ENCODE assay signal across 8 cellular contexts in the genomic region with DNA sequence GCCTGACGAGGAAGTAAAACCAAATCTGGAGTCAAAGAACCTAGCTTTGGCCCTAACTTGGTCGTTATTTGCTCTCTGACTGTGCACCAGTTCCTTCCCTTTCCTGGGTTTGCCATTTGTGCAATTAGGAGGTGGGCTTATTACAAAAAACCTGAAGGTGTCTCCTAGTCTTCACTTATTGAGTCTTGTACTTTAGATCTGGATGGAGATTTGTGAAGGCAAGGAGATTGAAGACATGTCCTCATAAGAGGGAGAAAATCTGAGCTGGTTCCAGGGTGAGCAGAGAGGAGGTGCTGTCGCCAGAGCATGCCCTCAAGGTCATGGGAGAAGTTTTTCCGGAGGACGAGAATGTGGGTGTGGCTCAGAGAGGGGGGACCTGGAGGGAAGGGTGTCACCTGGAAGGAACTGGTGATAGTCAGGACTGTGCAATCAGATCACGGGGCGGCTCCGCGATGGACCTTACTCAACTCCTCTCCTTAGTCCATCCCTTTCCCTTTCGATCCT. TPM values are rescaled to one million over a fixed set of nuclear protein-coding genes. Genes with fewer than 3 reads are reported as not detected.
DNase-seq lines count a peak whose midpoint lies in the region; ATAC-seq, FAIRE-seq and TF ChIP-seq lines count a peak whose summit lies in the region.

No MANE protein-coding gene starts in this region.

- H3K4me1 Mint-ChIP-seq in effector memory CD8-positive, alpha-beta T cell (ENCODE audit: low read depth in 2 of 2) = peaks cover 34 to 50% of the 10 kb centered on the region in 2 donors

- DNase-seq in GM06990 (ENCODE audit: extremely low read depth, insufficient read length) (no peak), MV-4-11 (lab: John Stamatoyannopoulos, UW) (peak; percentile 61), pancreas (no peak), KG1 (lab: John Stamatoyannopoulos, UW) (no peak), NK-92 (lab: John Stamatoyannopoulos, UW; ENCODE audit: unreplicated experiment) (no peak), HTR-8/SVneo (ENCODE audit: insufficient read length, low spot score) (no peak), cerebellar cortex (ENCODE audit: low spot score) (no peak)
- DNase-seq in effector memory CD8-positive, alpha-beta T cell = no peak

- peaks cover 0 to 17% (median 6%) of the 10 kb centered on the region in 3 donors for H3K4me1 ChIP-seq in pancreas

- intact Hi-C loops in pancreas (cut with DNase I) = loop anchor here in 2 of 3 donors (2.0 to 10.0 kb wide), 2 partner anchors 79 to 81 kb away; partner anchors contain the start of genes GSS (in 1 of the 2) and MYH7B (in 1 of the 2)

- peak overlapping the region; percentile 79 to 89 for H3K4me3 Mint-ChIP-seq in effector memory CD8-positive, alpha-beta T cell

- H3K27me3 ChIP-seq in GM06990 (replicated peaks; ENCODE audit: control insufficient read depth, insufficient read depth, low read length) (no peaks in the 10 kb centered on the region; the same call in 1 of the 2 replicates), pancreas (no peaks in the 10 kb centered on the region)

- TF ChIP-seq CTCF in GM06990 (IDR thresholded peaks at IDR 0.05; ENCODE audit: insufficient read depth, low read length, poor library complexity, severe bottlenecking) (peak; percentile 12), pancreas (IDR thresholded peaks at IDR 0.05) (no peak)

- H3K9me3 Mint-ChIP-seq in effector memory CD8-positive, alpha-beta T cell = no peaks in the 10 kb centered on the region

- H3K4me3 ChIP-seq in GM06990 (replicated peaks; ENCODE audit: low read depth, low read length) (peak overlapping the region; percentile 74), pancreas (peak overlapping the region in 2 of 4 donors; percentile 75 to 83)

- ATAC-seq in effector memory CD8-positive, alpha-beta T cell (replicated peaks) = no peak
- ATAC-seq in pancreas = peak in 2 of 4 donors; percentile 17 to 49

- H3K36me3 ChIP-seq in GM06990 (ENCODE audit: control insufficient read depth, insufficient read depth, low read length) (no peaks in the 10 kb centered on the region), pancreas (no peaks in the 10 kb centered on the region)

- no peak for FAIRE-seq in pancreas (lab: Jason Lieb, UNC)
- no peak for FAIRE-seq in HTR-8/SVneo (lab: Jason Lieb, UNC)

- WGBS in pancreas, 2 donors = 5% methylated on average over 10 of the region's 10 CpGs

- peak overlapping the region; percentile 22 to 82 (median 59) for H3K27ac ChIP-seq in pancreas

- peaks cover 4% of the 10 kb centered on the region for H3K36me3 Mint-ChIP-seq in effector memory CD8-positive, alpha-beta T cell (ENCODE audit: insufficient read depth)

- H3K9me3 ChIP-seq in pancreas = no peaks in the 10 kb centered on the region

- H3K27me3 Mint-ChIP-seq in effector memory CD8-positive, alpha-beta T cell = no peaks in the 10 kb centered on the region

- H3K27ac Mint-ChIP-seq in effector memory CD8-positive, alpha-beta T cell = peak overlapping the region; percentile 39 to 85

RNA-seq across cellular contexts. Expression of gene ACSS2, which starts 0.7 kb away (rescaled TPM):
- 10 to 100 TPM; 12.2 to 24.3 (median 19.4) TPM for total RNA-seq in pancreas
- 10 to 100 TPM; 29.8 to 42.5 TPM for polyA plus RNA-seq in pancreas

RNA-seq across cellular contexts. Expression of gene GGT7, which starts 3.1 kb away (rescaled TPM):
- total RNA-seq in pancreas = 10 to 100 TPM; 12.1 to 23.7 (median 13.9) TPM
- polyA plus RNA-seq in pancreas = 10 to 100 TPM; 24.1 to 30.3 TPM

RNA-seq across cellular contexts. Expression of gene NCOA6, which starts 50.3 kb away (rescaled TPM):
- total RNA-seq in pancreas = 10 to 100 TPM; 11.1 to 15.8 (median 11.7) TPM
- polyA plus RNA-seq in pancreas = 10 to 100 TPM; 16.7 to 19.3 TPM
